ENCODE assay signal across 21 cellular contexts in genomic region chr6:161111256-161111655, GRCh38.
DNase-seq lines count a peak whose midpoint lies in the region; ATAC-seq and TF ChIP-seq lines count a peak whose summit lies in the region.
"Had no signal": no experiment of that assay in that cellular context is flagged by ENCODE, and none has a peak within 500 bp of the region (broad histone marks: within the 10 kb centered on the region; RNA-seq: fewer than 3 reads in every experiment).

No MANE protein-coding gene starts in this region.

- TF ChIP-seq CTCF in vagina (IDR thresholded peaks at IDR 0.05), result no peak

- peak overlapping the region in 6 of 8 donors; percentile 25 to 87 (median 56) for H3K27ac Mint-ChIP-seq in CD8-positive, alpha-beta memory T cell
- H3K27ac Mint-ChIP-seq in T-helper 17 cell, result peak overlapping the region; percentile 96
- H3K27ac Mint-ChIP-seq: H9, nephron progenitor cell had no signal

- intact Hi-C loops in vagina (cut with DNase I), result no loop called here

- H3K27me3 Mint-ChIP-seq in CD8-positive, alpha-beta memory T cell, result peaks cover 0 to 2% of the 10 kb centered on the region in 2 donors
- H3K27me3 Mint-ChIP-seq in T-helper 17 cell, result no peaks in the 10 kb centered on the region

- H3K27me3 ChIP-seq in CD8-positive, alpha-beta memory T cell (ENCODE audit: insufficient read depth, low read length, poor library complexity, severe bottlenecking), result no peaks in the 10 kb centered on the region
- no peaks in the 10 kb centered on the region for H3K27me3 ChIP-seq in effector memory CD4-positive, alpha-beta T cell (replicated peaks; ENCODE audit: control insufficient read depth, insufficient read depth, low read length, poor library complexity, severe bottlenecking)
- H3K27me3 ChIP-seq in vagina, result no peaks in the 10 kb centered on the region
- H3K27me3 ChIP-seq: ascending aorta, transverse colon had no signal

- POLR2A ChIA-PET in CD8-positive, alpha-beta memory T cell (lab: Charles Lee), result no interaction called here

- H3K9me3 ChIP-seq in CD8-positive, alpha-beta memory T cell (ENCODE audit: low read length), result no peaks in the 10 kb centered on the region
- H3K9me3 ChIP-seq in T-helper 17 cell (ENCODE audit: control insufficient read depth, low read length, poor library complexity, severe bottlenecking) (no peaks in the 10 kb centered on the region), vagina (no peaks in the 10 kb centered on the region)
- H3K9me3 ChIP-seq in effector memory CD4-positive, alpha-beta T cell (ENCODE audit: control insufficient read depth, low read length), result no peaks in the 10 kb centered on the region
- H3K9me3 ChIP-seq: A549, ascending aorta, prostate gland, transverse colon had no signal

- no peaks in the 10 kb centered on the region for H3K9me3 Mint-ChIP-seq in CD8-positive, alpha-beta memory T cell
- H3K9me3 Mint-ChIP-seq: H9, nephron progenitor cell had no signal

- H3K36me3 ChIP-seq in CD8-positive, alpha-beta memory T cell (ENCODE audit: insufficient read depth, low read length), result peaks cover 47% of the 10 kb centered on the region
- peaks cover 67% of the 10 kb centered on the region for H3K36me3 ChIP-seq in effector memory CD4-positive, alpha-beta T cell (ENCODE audit: control insufficient read depth, insufficient read depth, low read length)
- H3K36me3 ChIP-seq in vagina, result peaks cover 0 to 96% of the 10 kb centered on the region in 2 donors

- peak; percentile 19 for DNase-seq in activated CD4-positive, alpha-beta T cell treated with anti-CD3 and anti-CD28 coated beads for 48 hours
- no peak for DNase-seq in activated CD4-positive, alpha-beta T cell treated with anti-CD3 and anti-CD28 coated beads, Interleukin-2, amount 50 U/mL, for 48 hours
- DNase-seq in CD8-positive, alpha-beta memory T cell, result peak in 1 of 5 donors; percentile 10
- DNase-seq in T-helper 17 cell (no peak), vagina (ENCODE audit: extremely low spot score in 2 of 2) (no peak), NCI-H2171 treated with DMSO at 0.1 percent for 48 hours (lab: John Stamatoyannopoulos, UW) (no peak), Ammon's horn (ENCODE audit: low spot score) (no peak)
- no peak for DNase-seq in effector memory CD4-positive, alpha-beta T cell
- DNase-seq: C1 segment of cervical spinal cord, DND-41, H9, hippocampal formation, Kasumi-1, mesenchymal stem cell, NCI-H1417, nephron progenitor cell, transverse colon, WERI-Rb-1 had no signal

- no peaks in the 10 kb centered on the region for H3K4me1 ChIP-seq in CD8-positive, alpha-beta memory T cell (ENCODE audit: insufficient read depth, low read length)
- peaks cover 8% of the 10 kb centered on the region for H3K4me1 ChIP-seq in effector memory CD4-positive, alpha-beta T cell (ENCODE audit: control insufficient read depth, insufficient read depth, low read length, poor library complexity, severe bottlenecking)
- H3K4me1 ChIP-seq in vagina, result no peaks in the 10 kb centered on the region
- H3K4me1 ChIP-seq: A549, prostate gland, transverse colon had no signal

- peaks cover 31 to 98% (median 51%) of the 10 kb centered on the region in 3 donors for H3K36me3 Mint-ChIP-seq in CD8-positive, alpha-beta memory T cell
- H3K36me3 Mint-ChIP-seq in T-helper 17 cell (ENCODE audit: low read depth), result peaks cover 20% of the 10 kb centered on the region

- no peak overlapping the region for H3K27ac ChIP-seq in CD8-positive, alpha-beta memory T cell (ENCODE audit: low read depth, low read length)
- H3K27ac ChIP-seq in effector memory CD4-positive, alpha-beta T cell (ENCODE audit: insufficient read depth, low read length, poor library complexity, severe bottlenecking), result peak overlapping the region; percentile 35
- H3K27ac ChIP-seq in vagina, result no peak overlapping the region
- H3K27ac ChIP-seq: A549, ascending aorta, prostate gland, transverse colon, WERI-Rb-1 had no signal

- H3K4me3 Mint-ChIP-seq in CD8-positive, alpha-beta memory T cell, result peak overlapping the region in 1 of 7 donors; percentile 15
- H3K4me3 Mint-ChIP-seq in T-helper 17 cell, result peak overlapping the region; percentile 74
- H3K4me3 Mint-ChIP-seq: H9, nephron progenitor cell had no signal

- CTCF ChIA-PET in CD8-positive, alpha-beta memory T cell (lab: Charles Lee), result no interaction called here

- no peak for TF ChIP-seq POLR2A in vagina (IDR thresholded peaks at IDR 0.05)

- H3K4me1 Mint-ChIP-seq in CD8-positive, alpha-beta memory T cell, result peaks cover 6 to 13% (median 12%) of the 10 kb centered on the region in 3 donors
- H3K4me1 Mint-ChIP-seq in T-helper 17 cell, result peaks cover 31% of the 10 kb centered on the region
- H3K4me1 Mint-ChIP-seq: H9 had no signal

- ATAC-seq in T-helper 17 cell, result peak; percentile 96
- ATAC-seq: A549 had no signal

- no peak overlapping the region for H3K4me3 ChIP-seq in CD8-positive, alpha-beta memory T cell (ENCODE audit: low read length)
- H3K4me3 ChIP-seq in effector memory CD4-positive, alpha-beta T cell (ENCODE audit: insufficient read depth, low read depth, low read length, poor library complexity, severe bottlenecking), result no peak overlapping the region
- no peak overlapping the region for H3K4me3 ChIP-seq in vagina
- H3K4me3 ChIP-seq: A549, ascending aorta, prostate gland, transverse colon had no signal
